In genomic region chr5:54822331-54822700, GRCh38 we compare ENCODE assay signal across 28 cellular contexts.
"Had no signal": no experiment of that assay in that cellular context is flagged by ENCODE, and none has a peak within 500 bp of the region (broad histone marks: within the 10 kb centered on the region; RNA-seq: fewer than 3 reads in every experiment).

No MANE protein-coding gene starts in this region.

- ATAC-seq: activated CD8-positive, alpha-beta T cell treated with anti-CD3 and anti-CD28 coated beads, Interleukin-2, amount 10 ng/mL, durations not matched to agents 7 days and 5 days; activated naive CD4-positive, alpha-beta T cell treated with anti-CD3 and anti-CD28 coated beads, Interleukin-2, amount 50 U/mL, for 72 hours; activated T-cell treated with anti-CD3 and anti-CD28 coated beads, Interleukin-2, amount 50 U/mL, for 4 hours had no signal

- H3K4me1 ChIP-seq: adrenal gland had no signal

- H3K27me3 ChIP-seq: adrenal gland, brain microvascular endothelial cell had no signal

- H3K27ac ChIP-seq: adrenal gland, brain microvascular endothelial cell had no signal

- DNase-seq: activated CD4-positive, alpha-beta T cell treated with anti-CD3 and anti-CD28 coated beads, Interleukin-2, amount 10 ng/mL, durations not matched to agents 24 days and 14 days; activated CD4-positive, alpha-beta T cell treated with anti-CD3 and anti-CD28 coated beads, Interleukin-2, amount 50 U/mL, for 4 hours; activated CD8-positive, alpha-beta T cell treated with anti-CD3 and anti-CD28 coated beads, Interleukin-2, amount 10 ng/mL, durations not matched to agents 7 days and 5 days; activated gamma-delta T cell treated with Interleukin-2 at 50 U/mL for 16 hours; activated naive CD4-positive, alpha-beta T cell treated with anti-CD3 and anti-CD28 coated beads for 36 hours; activated T-cell treated with anti-CD3 and anti-CD28 coated beads, Interleukin-2, amount 50 U/mL, for 4 hours; adrenal gland; brain microvascular endothelial cell; central memory CD4-positive, alpha-beta T cell; Kasumi-1; KG1; MM.1S; MV-4-11; NCI-H1092; NCI-H1436 treated with DMSO at 0.1 percent for 48 hours; NCI-H187; NCI-H2029 treated with DMSO at 0.1 percent for 48 hours; NCI-H2107; NCI-H2171; NCI-H510A; NCI-H526; NCI-H748 treated with DMSO at 0.1 percent for 48 hours; Right ventricle myocardium superior; SW 1271; T-helper 1 cell; T-helper 2 cell; T-helper 9 cell had no signal

- H3K9me3 ChIP-seq: adrenal gland had no signal

- H3K4me3 ChIP-seq: adrenal gland had no signal

- H3K36me3 ChIP-seq: adrenal gland, brain microvascular endothelial cell had no signal
